1 cellular context compared by ENCODE assay signal in genomic region chr6:141291322-141291721, GRCh38.
TF ChIP-seq lines count a peak whose summit lies in the region.

No MANE protein-coding gene starts in this region.

TF ChIP-seq in GM12878, 131 proteins besides CTCF, POLR2A, EP300 and RAD21 (continued from another document):
- no peak for TF ChIP-seq SKIL (IDR thresholded peaks at IDR 0.05; ENCODE audit: low read depth, poor library complexity, severe bottlenecking)
- no peak for TF ChIP-seq TAF1 (IDR thresholded peaks at IDR 0.05; ENCODE audit: borderline replicate concordance, low read depth, low read length)
